ENCODE assay signal across 1 cellular context in the genomic region with DNA sequence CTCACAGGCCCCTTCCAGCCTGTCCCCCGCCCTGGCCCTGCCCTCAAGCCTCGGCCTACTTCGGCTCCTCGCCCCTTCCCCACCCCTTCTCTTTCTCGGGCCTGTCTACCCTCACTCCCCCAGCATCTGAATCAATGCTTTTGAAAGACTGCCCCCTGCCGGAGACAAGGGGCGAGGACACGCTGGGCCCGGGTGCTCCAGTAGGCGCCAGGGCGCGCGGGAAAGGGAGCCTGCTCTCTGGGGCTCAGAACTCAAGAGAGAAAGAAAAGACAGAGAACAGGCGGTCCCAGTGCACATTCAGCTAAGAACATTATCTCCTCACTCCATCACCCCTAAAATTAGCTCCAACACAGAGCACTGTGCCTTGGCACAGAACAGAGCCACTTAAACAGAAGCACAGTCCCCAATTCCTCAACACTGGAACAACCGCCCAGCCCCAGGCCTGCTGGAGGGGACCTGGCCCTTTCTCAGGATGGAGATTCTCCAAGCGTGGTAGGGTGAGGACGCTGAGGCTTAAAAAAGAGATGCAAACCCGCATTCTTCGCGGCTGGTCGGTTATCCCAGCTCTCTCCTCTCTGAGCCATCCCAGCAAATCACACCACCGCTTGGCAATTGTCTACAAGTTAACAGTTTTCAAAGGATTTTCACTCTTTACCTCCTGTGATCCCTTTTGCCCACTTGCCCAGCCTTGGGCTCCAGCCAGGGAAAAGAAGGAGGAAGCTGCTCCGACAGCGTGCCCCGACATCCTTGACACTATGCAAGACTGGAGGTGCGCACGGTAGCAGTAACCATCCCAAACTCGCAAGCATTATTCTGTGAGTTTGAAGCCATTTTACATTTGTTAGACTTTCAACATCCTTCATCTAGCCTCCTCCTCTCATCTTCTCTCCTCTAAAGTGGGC.
TF ChIP-seq lines count a peak whose summit lies in the region.

No MANE protein-coding gene starts in this region.

TF ChIP-seq in HepG2, 621 proteins besides CTCF, POLR2A, EP300 and RAD21 (continued from another document and continues in another):
- TF ChIP-seq, protein P1, sequence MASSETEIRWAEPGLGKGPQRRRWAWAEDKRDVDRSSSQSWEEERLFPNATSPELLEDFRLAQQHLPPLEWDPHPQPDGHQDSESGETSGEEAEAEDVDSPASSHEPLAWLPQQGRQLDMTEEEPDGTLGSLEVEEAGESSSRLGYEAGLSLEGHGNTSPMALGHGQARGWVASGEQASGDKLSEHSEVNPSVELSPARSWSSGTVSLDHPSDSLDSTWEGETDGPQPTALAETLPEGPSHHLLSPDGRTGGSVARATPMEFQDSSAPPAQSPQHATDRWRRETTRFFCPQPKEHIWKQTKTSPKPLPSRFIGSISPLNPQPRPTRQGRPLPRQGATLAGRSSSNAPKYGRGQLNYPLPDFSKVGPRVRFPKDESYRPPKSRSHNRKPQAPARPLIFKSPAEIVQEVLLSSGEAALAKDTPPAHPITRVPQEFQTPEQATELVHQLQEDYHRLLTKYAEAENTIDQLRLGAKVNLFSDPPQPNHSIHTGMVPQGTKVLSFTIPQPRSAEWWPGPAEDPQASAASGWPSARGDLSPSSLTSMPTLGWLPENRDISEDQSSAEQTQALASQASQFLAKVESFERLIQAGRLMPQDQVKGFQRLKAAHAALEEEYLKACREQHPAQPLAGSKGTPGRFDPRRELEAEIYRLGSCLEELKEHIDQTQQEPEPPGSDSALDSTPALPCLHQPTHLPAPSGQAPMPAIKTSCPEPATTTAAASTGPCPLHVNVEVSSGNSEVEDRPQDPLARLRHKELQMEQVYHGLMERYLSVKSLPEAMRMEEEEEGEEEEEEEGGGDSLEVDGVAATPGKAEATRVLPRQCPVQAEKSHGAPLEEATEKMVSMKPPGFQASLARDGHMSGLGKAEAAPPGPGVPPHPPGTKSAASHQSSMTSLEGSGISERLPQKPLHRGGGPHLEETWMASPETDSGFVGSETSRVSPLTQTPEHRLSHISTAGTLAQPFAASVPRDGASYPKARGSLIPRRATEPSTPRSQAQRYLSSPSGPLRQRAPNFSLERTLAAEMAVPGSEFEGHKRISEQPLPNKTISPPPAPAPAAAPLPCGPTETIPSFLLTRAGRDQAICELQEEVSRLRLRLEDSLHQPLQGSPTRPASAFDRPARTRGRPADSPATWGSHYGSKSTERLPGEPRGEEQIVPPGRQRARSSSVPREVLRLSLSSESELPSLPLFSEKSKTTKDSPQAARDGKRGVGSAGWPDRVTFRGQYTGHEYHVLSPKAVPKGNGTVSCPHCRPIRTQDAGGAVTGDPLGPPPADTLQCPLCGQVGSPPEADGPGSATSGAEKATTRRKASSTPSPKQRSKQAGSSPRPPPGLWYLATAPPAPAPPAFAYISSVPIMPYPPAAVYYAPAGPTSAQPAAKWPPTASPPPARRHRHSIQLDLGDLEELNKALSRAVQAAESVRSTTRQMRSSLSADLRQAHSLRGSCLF (CRISPR knock-in tag; IDR thresholded peaks at IDR 0.05; ENCODE audit: borderline replicate concordance) = no peak
- TF ChIP-seq, protein P2, sequence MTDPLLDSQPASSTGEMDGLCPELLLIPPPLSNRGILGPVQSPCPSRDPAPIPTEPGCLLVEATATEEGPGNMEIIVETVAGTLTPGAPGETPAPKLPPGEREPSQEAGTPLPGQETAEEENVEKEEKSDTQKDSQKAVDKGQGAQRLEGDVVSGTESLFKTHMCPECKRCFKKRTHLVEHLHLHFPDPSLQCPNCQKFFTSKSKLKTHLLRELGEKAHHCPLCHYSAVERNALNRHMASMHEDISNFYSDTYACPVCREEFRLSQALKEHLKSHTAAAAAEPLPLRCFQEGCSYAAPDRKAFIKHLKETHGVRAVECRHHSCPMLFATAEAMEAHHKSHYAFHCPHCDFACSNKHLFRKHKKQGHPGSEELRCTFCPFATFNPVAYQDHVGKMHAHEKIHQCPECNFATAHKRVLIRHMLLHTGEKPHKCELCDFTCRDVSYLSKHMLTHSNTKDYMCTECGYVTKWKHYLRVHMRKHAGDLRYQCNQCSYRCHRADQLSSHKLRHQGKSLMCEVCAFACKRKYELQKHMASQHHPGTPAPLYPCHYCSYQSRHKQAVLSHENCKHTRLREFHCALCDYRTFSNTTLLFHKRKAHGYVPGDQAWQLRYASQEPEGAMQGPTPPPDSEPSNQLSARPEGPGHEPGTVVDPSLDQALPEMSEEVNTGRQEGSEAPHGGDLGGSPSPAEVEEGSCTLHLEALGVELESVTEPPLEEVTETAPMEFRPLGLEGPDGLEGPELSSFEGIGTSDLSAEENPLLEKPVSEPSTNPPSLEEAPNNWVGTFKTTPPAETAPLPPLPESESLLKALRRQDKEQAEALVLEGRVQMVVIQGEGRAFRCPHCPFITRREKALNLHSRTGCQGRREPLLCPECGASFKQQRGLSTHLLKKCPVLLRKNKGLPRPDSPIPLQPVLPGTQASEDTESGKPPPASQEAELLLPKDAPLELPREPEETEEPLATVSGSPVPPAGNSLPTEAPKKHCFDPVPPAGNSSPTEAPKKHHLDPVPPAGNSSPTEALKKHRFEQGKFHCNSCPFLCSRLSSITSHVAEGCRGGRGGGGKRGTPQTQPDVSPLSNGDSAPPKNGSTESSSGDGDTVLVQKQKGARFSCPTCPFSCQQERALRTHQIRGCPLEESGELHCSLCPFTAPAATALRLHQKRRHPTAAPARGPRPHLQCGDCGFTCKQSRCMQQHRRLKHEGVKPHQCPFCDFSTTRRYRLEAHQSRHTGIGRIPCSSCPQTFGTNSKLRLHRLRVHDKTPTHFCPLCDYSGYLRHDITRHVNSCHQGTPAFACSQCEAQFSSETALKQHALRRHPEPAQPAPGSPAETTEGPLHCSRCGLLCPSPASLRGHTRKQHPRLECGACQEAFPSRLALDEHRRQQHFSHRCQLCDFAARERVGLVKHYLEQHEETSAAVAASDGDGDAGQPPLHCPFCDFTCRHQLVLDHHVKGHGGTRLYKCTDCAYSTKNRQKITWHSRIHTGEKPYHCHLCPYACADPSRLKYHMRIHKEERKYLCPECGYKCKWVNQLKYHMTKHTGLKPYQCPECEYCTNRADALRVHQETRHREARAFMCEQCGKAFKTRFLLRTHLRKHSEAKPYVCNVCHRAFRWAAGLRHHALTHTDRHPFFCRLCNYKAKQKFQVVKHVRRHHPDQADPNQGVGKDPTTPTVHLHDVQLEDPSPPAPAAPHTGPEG (CRISPR knock-in tag; IDR thresholded peaks at IDR 0.05) = no peak
- TF ChIP-seq, protein P3, sequence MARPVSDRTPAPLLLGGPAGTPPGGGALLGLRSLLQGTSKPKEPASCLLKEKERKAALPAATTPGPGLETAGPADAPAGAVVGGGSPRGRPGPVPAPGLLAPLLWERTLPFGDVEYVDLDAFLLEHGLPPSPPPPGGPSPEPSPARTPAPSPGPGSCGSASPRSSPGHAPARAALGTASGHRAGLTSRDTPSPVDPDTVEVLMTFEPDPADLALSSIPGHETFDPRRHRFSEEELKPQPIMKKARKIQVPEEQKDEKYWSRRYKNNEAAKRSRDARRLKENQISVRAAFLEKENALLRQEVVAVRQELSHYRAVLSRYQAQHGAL (CRISPR knock-in tag; IDR thresholded peaks at IDR 0.05; ENCODE audit: not compliant biosample characterization) = no peak
- TF ChIP-seq, protein P4, sequence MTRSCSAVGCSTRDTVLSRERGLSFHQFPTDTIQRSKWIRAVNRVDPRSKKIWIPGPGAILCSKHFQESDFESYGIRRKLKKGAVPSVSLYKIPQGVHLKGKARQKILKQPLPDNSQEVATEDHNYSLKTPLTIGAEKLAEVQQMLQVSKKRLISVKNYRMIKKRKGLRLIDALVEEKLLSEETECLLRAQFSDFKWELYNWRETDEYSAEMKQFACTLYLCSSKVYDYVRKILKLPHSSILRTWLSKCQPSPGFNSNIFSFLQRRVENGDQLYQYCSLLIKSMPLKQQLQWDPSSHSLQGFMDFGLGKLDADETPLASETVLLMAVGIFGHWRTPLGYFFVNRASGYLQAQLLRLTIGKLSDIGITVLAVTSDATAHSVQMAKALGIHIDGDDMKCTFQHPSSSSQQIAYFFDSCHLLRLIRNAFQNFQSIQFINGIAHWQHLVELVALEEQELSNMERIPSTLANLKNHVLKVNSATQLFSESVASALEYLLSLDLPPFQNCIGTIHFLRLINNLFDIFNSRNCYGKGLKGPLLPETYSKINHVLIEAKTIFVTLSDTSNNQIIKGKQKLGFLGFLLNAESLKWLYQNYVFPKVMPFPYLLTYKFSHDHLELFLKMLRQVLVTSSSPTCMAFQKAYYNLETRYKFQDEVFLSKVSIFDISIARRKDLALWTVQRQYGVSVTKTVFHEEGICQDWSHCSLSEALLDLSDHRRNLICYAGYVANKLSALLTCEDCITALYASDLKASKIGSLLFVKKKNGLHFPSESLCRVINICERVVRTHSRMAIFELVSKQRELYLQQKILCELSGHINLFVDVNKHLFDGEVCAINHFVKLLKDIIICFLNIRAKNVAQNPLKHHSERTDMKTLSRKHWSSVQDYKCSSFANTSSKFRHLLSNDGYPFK (CRISPR knock-in tag; IDR thresholded peaks at IDR 0.05; ENCODE audit: borderline replicate concordance) = 0 out of 2 replicates have a peak, but pooled peaks have one; percentile 18
- TF ChIP-seq, protein P5, sequence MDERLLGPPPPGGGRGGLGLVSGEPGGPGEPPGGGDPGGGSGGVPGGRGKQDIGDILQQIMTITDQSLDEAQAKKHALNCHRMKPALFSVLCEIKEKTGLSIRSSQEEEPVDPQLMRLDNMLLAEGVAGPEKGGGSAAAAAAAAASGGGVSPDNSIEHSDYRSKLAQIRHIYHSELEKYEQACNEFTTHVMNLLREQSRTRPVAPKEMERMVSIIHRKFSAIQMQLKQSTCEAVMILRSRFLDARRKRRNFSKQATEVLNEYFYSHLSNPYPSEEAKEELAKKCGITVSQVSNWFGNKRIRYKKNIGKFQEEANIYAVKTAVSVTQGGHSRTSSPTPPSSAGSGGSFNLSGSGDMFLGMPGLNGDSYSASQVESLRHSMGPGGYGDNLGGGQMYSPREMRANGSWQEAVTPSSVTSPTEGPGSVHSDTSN (CRISPR knock-in tag; IDR thresholded peaks at IDR 0.05) = no peak
- TF ChIP-seq, protein P6, sequence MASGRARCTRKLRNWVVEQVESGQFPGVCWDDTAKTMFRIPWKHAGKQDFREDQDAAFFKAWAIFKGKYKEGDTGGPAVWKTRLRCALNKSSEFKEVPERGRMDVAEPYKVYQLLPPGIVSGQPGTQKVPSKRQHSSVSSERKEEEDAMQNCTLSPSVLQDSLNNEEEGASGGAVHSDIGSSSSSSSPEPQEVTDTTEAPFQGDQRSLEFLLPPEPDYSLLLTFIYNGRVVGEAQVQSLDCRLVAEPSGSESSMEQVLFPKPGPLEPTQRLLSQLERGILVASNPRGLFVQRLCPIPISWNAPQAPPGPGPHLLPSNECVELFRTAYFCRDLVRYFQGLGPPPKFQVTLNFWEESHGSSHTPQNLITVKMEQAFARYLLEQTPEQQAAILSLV (CRISPR knock-in tag; IDR thresholded peaks at IDR 0.05; ENCODE audit: borderline replicate concordance) = peak; percentile 49; the same call in 1 of the 2 replicates
- TF ChIP-seq, protein P7, sequence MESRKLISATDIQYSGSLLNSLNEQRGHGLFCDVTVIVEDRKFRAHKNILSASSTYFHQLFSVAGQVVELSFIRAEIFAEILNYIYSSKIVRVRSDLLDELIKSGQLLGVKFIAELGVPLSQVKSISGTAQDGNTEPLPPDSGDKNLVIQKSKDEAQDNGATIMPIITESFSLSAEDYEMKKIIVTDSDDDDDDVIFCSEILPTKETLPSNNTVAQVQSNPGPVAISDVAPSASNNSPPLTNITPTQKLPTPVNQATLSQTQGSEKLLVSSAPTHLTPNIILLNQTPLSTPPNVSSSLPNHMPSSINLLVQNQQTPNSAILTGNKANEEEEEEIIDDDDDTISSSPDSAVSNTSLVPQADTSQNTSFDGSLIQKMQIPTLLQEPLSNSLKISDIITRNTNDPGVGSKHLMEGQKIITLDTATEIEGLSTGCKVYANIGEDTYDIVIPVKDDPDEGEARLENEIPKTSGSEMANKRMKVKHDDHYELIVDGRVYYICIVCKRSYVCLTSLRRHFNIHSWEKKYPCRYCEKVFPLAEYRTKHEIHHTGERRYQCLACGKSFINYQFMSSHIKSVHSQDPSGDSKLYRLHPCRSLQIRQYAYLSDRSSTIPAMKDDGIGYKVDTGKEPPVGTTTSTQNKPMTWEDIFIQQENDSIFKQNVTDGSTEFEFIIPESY (CRISPR knock-in tag; IDR thresholded peaks at IDR 0.05) = peak; percentile 48; the same call in 1 of the 2 replicates
- no peak for TF ChIP-seq ZBTB7B (CRISPR knock-in tag; IDR thresholded peaks at IDR 0.05)
- 0 out of 2 replicates have a peak, but pooled peaks have one; percentile 15 for TF ChIP-seq ZNF510 (CRISPR knock-in tag; IDR thresholded peaks at IDR 0.05; ENCODE audit: low read depth)
- no peak for TF ChIP-seq ZBTB1 (CRISPR knock-in tag; IDR thresholded peaks at IDR 0.05; ENCODE audit: borderline replicate concordance)
- TF ChIP-seq ZFP37 (CRISPR knock-in tag; IDR thresholded peaks at IDR 0.05; ENCODE audit: borderline replicate concordance) = 0 out of 2 replicates have a peak, but pooled peaks have one; percentile 20
